Comparison of ENCODE assay signal across 10 cellular contexts in genomic region chr21:23016617-23017016, GRCh38.
DNase-seq lines count a peak whose midpoint lies in the region; ATAC-seq and TF ChIP-seq lines count a peak whose summit lies in the region.
"Had no signal": no experiment of that assay in that cellular context is flagged by ENCODE, and none has a peak within 500 bp of the region (broad histone marks: within the 10 kb centered on the region; RNA-seq: fewer than 3 reads in every experiment).

No MANE protein-coding gene starts in this region.

- no peaks in the 10 kb centered on the region for H3K9me3 ChIP-seq in neural progenitor cell (ENCODE audit: low read depth)
- H3K9me3 ChIP-seq: ascending aorta had no signal

- no peaks in the 10 kb centered on the region for H3K36me3 Mint-ChIP-seq in neural progenitor cell

- H3F3A ChIP-seq in neural progenitor cell (ENCODE audit: low read depth) = peaks cover 2% of the 10 kb centered on the region

- no peaks in the 10 kb centered on the region for H3K27me3 ChIP-seq in neural progenitor cell
- H3K27me3 ChIP-seq: ascending aorta had no signal

- H3K4me3 ChIP-seq in neural progenitor cell = no peak overlapping the region
- H3K4me3 ChIP-seq: ascending aorta had no signal

- H3K4me1 ChIP-seq in neural progenitor cell = peaks cover 9% of the 10 kb centered on the region
- H3K4me1 ChIP-seq: ascending aorta had no signal

- no peak overlapping the region for H3K4me3 Mint-ChIP-seq in neural progenitor cell

- peak; percentile 62 for TF ChIP-seq CTCF in neural progenitor cell (IDR thresholded peaks at IDR 0.05)

- no peaks in the 10 kb centered on the region for H3K4me1 Mint-ChIP-seq in neural progenitor cell

- no peaks in the 10 kb centered on the region for H3K36me3 ChIP-seq in neural progenitor cell
- H3K36me3 ChIP-seq: ascending aorta had no signal

- no peaks in the 10 kb centered on the region for H3K27me3 Mint-ChIP-seq in neural progenitor cell (ENCODE audit: insufficient read depth, low read depth)

- H3K4me2 ChIP-seq in neural progenitor cell = no peak overlapping the region

- H3K79me2 ChIP-seq in neural progenitor cell (ENCODE audit: low read depth) = no peaks in the 10 kb centered on the region

- H4K20me1 ChIP-seq in neural progenitor cell (ENCODE audit: low read depth) = no peaks in the 10 kb centered on the region

- no peak overlapping the region for H3K9ac ChIP-seq in neural progenitor cell

- no peaks in the 10 kb centered on the region for H3K9me3 Mint-ChIP-seq in neural progenitor cell

- CTCF ChIA-PET in HEK293T (lab: Yijun Ruan, JAX) = interaction anchor here (0.6 kb wide), 1 partner anchor 1443 kb away, joined by 3 read pairs; no protein-coding TSS in a partner anchor

- no peak for ATAC-seq in left lobe of liver
- ATAC-seq: left colon, right cardiac atrium had no signal

- H2AFZ ChIP-seq in neural progenitor cell (replicated peaks) = peak overlapping the region; percentile 42

- POLR2A ChIA-PET in HEK293T (lab: Yijun Ruan, JAX) = no interaction called here

- H3K27ac ChIP-seq in neural progenitor cell = no peak overlapping the region
- H3K27ac ChIP-seq: ascending aorta had no signal

- H3K27ac Mint-ChIP-seq in neural progenitor cell = no peak overlapping the region

- DNase-seq in HEK293T (ENCODE audit: extremely low spot score) (peak; percentile 23), NCI-H2029 treated with DMSO at 0.1 percent for 48 hours (lab: John Stamatoyannopoulos, UW) (peak; percentile 21), UCSD-AML1 (lab: John Stamatoyannopoulos, UW; ENCODE audit: unreplicated experiment) (peak; percentile 6), neural progenitor cell (ENCODE audit: low spot score) (peak; percentile 57), left lobe of liver (ENCODE audit: low spot score) (no peak), NCI-H128 (lab: John Stamatoyannopoulos, UW; ENCODE audit: unreplicated experiment) (no peak), NOMO-1 treated with dmso at 0.1 percent for 144 hours (lab: John Stamatoyannopoulos, UW; ENCODE audit: unreplicated experiment) (no peak)
- DNase-seq: left colon, right cardiac atrium had no signal

TF ChIP-seq in HEK293T, 16 proteins besides CTCF, POLR2A, EP300 and RAD21:
- TF ChIP-seq FOXM1 (IDR thresholded peaks at IDR 0.05; ENCODE audit: borderline replicate concordance) (no peak), TARDBP (IDR thresholded peaks at IDR 0.05) (no peak), CTBP1 (IDR thresholded peaks at IDR 0.05; ENCODE audit: borderline replicate concordance) (no peak), NFRKB (IDR thresholded peaks at IDR 0.05) (no peak), FOXA1 (IDR thresholded peaks at IDR 0.05) (no peak), BHLHE40 (IDR thresholded peaks at IDR 0.05; ENCODE audit: borderline replicate concordance) (no peak), ARNT (IDR thresholded peaks at IDR 0.05) (no peak), L3MBTL2 (conservative IDR thresholded peaks at IDR 0.05) (no peak), PKNOX1 (IDR thresholded peaks at IDR 0.05) (no peak), HDGF (IDR thresholded peaks at IDR 0.05; ENCODE audit: borderline replicate concordance) (no peak), ELF4 (IDR thresholded peaks at IDR 0.05) (no peak)
TF ChIP-seq in HEK293T: peak in this region for 0.

Comparison
In these comparisons a context has a peak if more than half of its experiments do, and no peak if none do; other contexts are left out.
1. DNase-seq: peak in HEK293T (single experiment), NCI-H2029 treated with DMSO at 0.1 percent for 48 hours (single experiment), UCSD-AML1 (single experiment) and neural progenitor cell (single experiment); none in left lobe of liver (single experiment), NCI-H128 (single experiment) and NOMO-1 treated with dmso at 0.1 percent for 144 hours (single experiment).